ENCODE assay signal across 13 cellular contexts in genomic region chr3:157347577-157348303, GRCh38.
DNase-seq lines count a peak whose midpoint lies in the region; ATAC-seq, FAIRE-seq and TF ChIP-seq lines count a peak whose summit lies in the region.
"Had no signal": no experiment of that assay in that cellular context is flagged by ENCODE, and none has a peak within 500 bp of the region (broad histone marks: within the 10 kb centered on the region; RNA-seq: fewer than 3 reads in every experiment).

No MANE protein-coding gene starts in this region.

- H3K4me1 ChIP-seq in Karpas-422 (ENCODE audit: low read length), result no peaks in the 10 kb centered on the region
- no peaks in the 10 kb centered on the region for H3K4me1 ChIP-seq in K562 (replicated peaks in 1 of 2; ENCODE audit: control insufficient read depth in 2 of 2, insufficient read depth in 2 of 2, low read length in 2 of 2)
- H3K4me1 ChIP-seq: left ventricle myocardium inferior had no signal

- no peak overlapping the region for H2AFZ ChIP-seq in Karpas-422 (ENCODE audit: low read length)
- no peak overlapping the region for H2AFZ ChIP-seq in K562 (ENCODE audit: low read depth, low read length)

- no peak overlapping the region for H3K4me2 ChIP-seq in Karpas-422 (ENCODE audit: low read depth, low read length, poor library complexity, severe bottlenecking)
- peak overlapping the region; percentile 49 for H3K4me2 ChIP-seq in K562 (ENCODE audit: insufficient read depth, low read length)

- no peak overlapping the region for H3K27ac ChIP-seq in Karpas-422 (ENCODE audit: low read length)
- H3K27ac ChIP-seq in K562 (ENCODE audit: extremely low read depth, low read depth, low read length), result no peak overlapping the region
- H3K27ac ChIP-seq: left ventricle myocardium inferior had no signal

- no peaks in the 10 kb centered on the region for H3K9me2 ChIP-seq in Karpas-422 (replicated peaks; ENCODE audit: insufficient read depth, low read length)

- H3K9ac ChIP-seq in Karpas-422 (ENCODE audit: low read length), result no peak overlapping the region
- no peak overlapping the region for H3K9ac ChIP-seq in K562 (ENCODE audit: insufficient read depth in 1 of 2, low read depth in 2 of 2, low read length in 2 of 2)

- peak; percentile 97 for ATAC-seq in K562
- ATAC-seq in GM18517 (IDR thresholded peaks at IDR 0.05; ENCODE audit: unreplicated experiment), result no peak
- ATAC-seq: activated CD8-positive, alpha-beta memory T cell treated with anti-CD3 and anti-CD28 coated beads, Interleukin-2, amount 10 ng/mL, durations not matched to agents 7 days and 5 days had no signal

- no TSS peak for BruUV-seq in K562 (replicated peaks; lab: Mats Ljungman, UMichigan)

- FAIRE-seq in K562 (lab: Jason Lieb, UNC), result no peak

- CTCF ChIA-PET in BJ (lab: Yijun Ruan, JAX), result interaction anchor here (1.2 kb wide), 2 partner anchors 9 to 10 kb away, joined by 3 to 6 read pairs; no protein-coding TSS in a partner anchor
- CTCF ChIA-PET in K562 (lab: Yijun Ruan, JAX; ENCODE audit: low intra/inter-chr PET ratio), result no interaction called here

- no peak for TF ChIP-seq POLR2A in K562 (conservative IDR thresholded peaks at IDR 0.05)

- H3K9me3 ChIP-seq in Karpas-422 (ENCODE audit: low read length) (no peaks in the 10 kb centered on the region), K562 (replicated peaks; ENCODE audit: control insufficient read depth, insufficient read depth, low read depth, low read length) (no peaks in the 10 kb centered on the region)

- H3K79me2 ChIP-seq in Karpas-422 (ENCODE audit: low read length) (no peaks in the 10 kb centered on the region), K562 (ENCODE audit: control insufficient read depth, insufficient read depth, low read length) (no peaks in the 10 kb centered on the region)

- no peak overlapping the region for H3K4me3 ChIP-seq in BJ (ENCODE audit: low read depth, low read length)
- no peak overlapping the region for H3K4me3 ChIP-seq in Karpas-422 (ENCODE audit: low read length)
- no peak overlapping the region for H3K4me3 ChIP-seq in K562
- H3K4me3 ChIP-seq: left ventricle myocardium inferior had no signal

- H3K27me3 ChIP-seq in BJ (ENCODE audit: control insufficient read depth, insufficient read depth, low read length) (no peaks in the 10 kb centered on the region), Karpas-422 (ENCODE audit: low read length) (no peaks in the 10 kb centered on the region), K562 (ENCODE audit: control insufficient read depth in 2 of 2, insufficient read depth in 2 of 2, low read length in 2 of 2) (no peaks in the 10 kb centered on the region)

- no peaks in the 10 kb centered on the region for H4K20me1 ChIP-seq in Karpas-422 (ENCODE audit: insufficient read depth, low read depth, low read length)
- no peaks in the 10 kb centered on the region for H4K20me1 ChIP-seq in K562 (replicated peaks; ENCODE audit: control insufficient read depth, insufficient read depth, low read length)

- POLR2A ChIA-PET in BJ (lab: Charles Lee) (no interaction called here), K562 (lab: Yijun Ruan, JAX) (interaction anchor here (0.6 kb wide), 1 partner anchor 90 kb away, joined by 3 read pairs; no protein-coding TSS in a partner anchor)

- TF ChIP-seq CTCF in BJ (IDR thresholded peaks at IDR 0.05; ENCODE audit: insufficient read depth, low read depth, low read length) (peak; percentile 44), K562 (IDR thresholded peaks at IDR 0.05 in 2 of 3, conservative IDR thresholded peaks at IDR 0.05 in 1 of 3; ENCODE audit: insufficient read depth in 2 of 3, low read depth in 1 of 3, low read length in 3 of 3) (peak; percentile 66 to 90 (median 78))

- no peaks in the 10 kb centered on the region for H3K9me1 ChIP-seq in K562 (ENCODE audit: control insufficient read depth, insufficient read depth, low read length)

- H3K36me3 ChIP-seq in BJ (ENCODE audit: control insufficient read depth, insufficient read depth, low read length), result no peaks in the 10 kb centered on the region
- no peaks in the 10 kb centered on the region for H3K36me3 ChIP-seq in Karpas-422 (ENCODE audit: insufficient read depth, low read length)
- no peaks in the 10 kb centered on the region for H3K36me3 ChIP-seq in K562 (ENCODE audit: control insufficient read depth, insufficient read depth, low read length)
- H3K36me3 ChIP-seq: left ventricle myocardium inferior had no signal

- TF ChIP-seq RAD21 in K562 (CRISPR knock-in tag; conservative IDR thresholded peaks at IDR 0.05 in 1 of 2, IDR thresholded peaks at IDR 0.05 in 1 of 2), result peak; percentile 43 to 73

- in situ Hi-C loops in K562 (cut with MboI), result no loop called here

- intact Hi-C loops in K562 (cut with micrococcal nuclease), result loop anchor here (2.0 kb wide), 1 partner anchor 143 kb away; no protein-coding TSS in a partner anchor

- 37% methylated on average over 10 of the region's 12 CpGs for WGBS in K562 (ENCODE audit: insufficient coverage, low coverage, missing lambda C conversion rate)

- TF ChIP-seq EP300 in K562 (IDR thresholded peaks at IDR 0.05; ENCODE audit: low read length), result no peak

- DNase-seq in BJ (ENCODE audit: low read depth) (no peak), Karpas-422 (peak; percentile 63), K562 (ENCODE audit: extremely low read depth in 1 of 4, low spot score in 3 of 4) (peak; percentile 34 to 51 (median 38)), islet precursor cell (peak; percentile 64), NCI-H1436 (lab: John Stamatoyannopoulos, UW) (no peak), dermis blood vessel endothelial cell (no peak)
- no peak for DNase-seq in activated CD8-positive, alpha-beta memory T cell treated with anti-CD3 and anti-CD28 coated beads for 24 hours
- DNase-seq: activated CD8-positive, alpha-beta memory T cell treated with anti-CD3 and anti-CD28 coated beads, Interleukin-2, amount 10 ng/mL, durations not matched to agents 7 days and 5 days; amygdala; CD4-positive, alpha-beta T cell; left ventricle myocardium inferior; NCI-H1694 had no signal

TF ChIP-seq in K562, 482 proteins besides CTCF, POLR2A, EP300 and RAD21 (continues in another document):
- peak; percentile 45 for TF ChIP-seq CTCFL (IDR thresholded peaks at IDR 0.05; ENCODE audit: borderline replicate concordance, insufficient read depth, low read depth, low read length, poor library complexity, severe bottlenecking)
- 0 out of 2 replicates have a peak, but pooled peaks have one; percentile 47 for TF ChIP-seq NR2F6 (CRISPR knock-in tag; IDR thresholded peaks at IDR 0.05)
- no peak for TF ChIP-seq ZNF589 (CRISPR knock-in tag; IDR thresholded peaks at IDR 0.05; ENCODE audit: low read depth)
- 0 out of 2 replicates have a peak, but pooled peaks have one; percentile 29 for TF ChIP-seq ZBTB33 (CRISPR knock-in tag; IDR thresholded peaks at IDR 0.05)
- TF ChIP-seq MAZ (CRISPR knock-in tag; conservative IDR thresholded peaks at IDR 0.05 in 1 of 2, IDR thresholded peaks at IDR 0.05 in 1 of 2), result peak in 1 of 2 experiments; percentile 43; a peak in 1 of 4 replicates

Comparison
In these comparisons a context has a peak if more than half of its experiments do, and no peak if none do; other contexts are left out.
1. DNase-seq: peak in Karpas-422 (single experiment), K562 (4 of 4) and islet precursor cell (single experiment); none in BJ (single experiment), NCI-H1436 (single experiment), activated CD8-positive, alpha-beta memory T cell treated with anti-CD3 and anti-CD28 coated beads for 24 hours (single experiment) and dermis blood vessel endothelial cell (single experiment).